13 cellular contexts compared by ENCODE assay signal in genomic region chrX:134760671-134761070, GRCh38.
"Had no signal": no experiment of that assay in that cellular context is flagged by ENCODE, and none has a peak within 500 bp of the region (broad histone marks: within the 10 kb centered on the region; RNA-seq: fewer than 3 reads in every experiment).

No MANE protein-coding gene starts in this region.

- H3K36me3 ChIP-seq: ovary, thyroid gland had no signal

- H3K27ac Mint-ChIP-seq: activated naive CD4-positive, alpha-beta T cell treated with anti-CD3 and anti-CD28 coated beads for 36 hours; memory B cell; T-helper 1 cell treated with Interleukin-12 subunit alpha and Interleukin-12 subunit beta and Interleukin-4 antibody, amounts not matched to agents 30 μg/mL and 1 μg/mL, for 36 hours had no signal

- H3K9me3 ChIP-seq: ovary, thyroid gland had no signal

- H3K4me3 Mint-ChIP-seq: activated naive CD4-positive, alpha-beta T cell treated with anti-CD3 and anti-CD28 coated beads for 36 hours; central memory CD8-positive, alpha-beta T cell; memory B cell; T-helper 1 cell treated with Interleukin-12 subunit alpha and Interleukin-12 subunit beta and Interleukin-4 antibody, amounts not matched to agents 30 μg/mL and 1 μg/mL, for 36 hours had no signal

- DNase-seq: activated CD4-positive, alpha-beta T cell treated with anti-CD3 and anti-CD28 coated beads for 48 hours; activated CD8-positive, alpha-beta memory T cell treated with anti-CD3 and anti-CD28 coated beads for 24 hours; activated naive CD4-positive, alpha-beta T cell treated with anti-CD3 and anti-CD28 coated beads for 36 hours; effector memory CD4-positive, alpha-beta T cell; glutamatergic neuron; ovary; thyroid gland had no signal

- H3K4me1 ChIP-seq: thyroid gland had no signal

- H3K9me3 Mint-ChIP-seq: activated naive CD4-positive, alpha-beta T cell treated with anti-CD3 and anti-CD28 coated beads for 36 hours; central memory CD8-positive, alpha-beta T cell; memory B cell; T-helper 1 cell treated with Interleukin-12 subunit alpha and Interleukin-12 subunit beta and Interleukin-4 antibody, amounts not matched to agents 30 μg/mL and 1 μg/mL, for 36 hours had no signal

- ATAC-seq: left lobe of liver had no signal

- H3K4me3 ChIP-seq: ovary, skin epidermis, thyroid gland had no signal

- H3K27me3 Mint-ChIP-seq: central memory CD8-positive, alpha-beta T cell; memory B cell had no signal

- H3K27ac ChIP-seq: ovary, skin epidermis, thyroid gland had no signal

- H3K27me3 ChIP-seq: ovary, thyroid gland had no signal

- H3K36me3 Mint-ChIP-seq: memory B cell had no signal

- H3K4me1 Mint-ChIP-seq: central memory CD8-positive, alpha-beta T cell; memory B cell had no signal

- FAIRE-seq: islet of Langerhans had no signal
